In genomic region chr12:108826115-108826806, GRCh38 we compare ENCODE assay signal across 9 cellular contexts. TPM values are rescaled to one million over a fixed set of nuclear protein-coding genes. Genes with fewer than 3 reads are reported as not detected.
DNase-seq lines count a peak whose midpoint lies in the region; ATAC-seq and TF ChIP-seq lines count a peak whose summit lies in the region.
"Had no signal": no experiment of that assay in that cellular context is flagged by ENCODE, and none has a peak within 500 bp of the region (broad histone marks: within the 10 kb centered on the region; RNA-seq: fewer than 3 reads in every experiment).

No MANE protein-coding gene starts in this region.

- peak in 1 of 4 donors; percentile 13 for TF ChIP-seq POLR2A in esophagus squamous epithelium (IDR thresholded peaks at IDR 0.05)

- CTCF ChIA-PET in activated naive CD4-positive, alpha-beta T cell treated with anti-CD3 and anti-CD28 coated beads, Interleukin-2, amount 10 ng/mL, durations not matched to agents 7 days and 5 days (lab: Charles Lee): interaction anchor here (1.1 to 4.4 kb wide), 4 partner anchors 8 to 23 kb away, joined by 3 to 13 read pairs (median 6); no protein-coding TSS in a partner anchor
- CTCF ChIA-PET in MCF 10A (lab: Yijun Ruan, JAX): interaction anchor here (0.7 to 2.8 kb wide), 3 partner anchors 15 to 263 kb away, joined by 3 to 10 read pairs (median 3); no protein-coding TSS in a partner anchor

- 1 to 2% methylated on average over 14 to 16 of the region's 16 CpGs for WGBS in GM23248 (ENCODE audit: low coverage in 1 of 2, low lambda C conversion rate in 2 of 2, missing lambda C conversion rate in 2 of 2), 2 experiments
- 47 to 70% methylated on average over 11 of the region's 16 CpGs for WGBS in esophagus squamous epithelium, 2 donors

- peak overlapping the region; percentile 80 for H3K4me2 ChIP-seq in GM23248 (ENCODE audit: unreplicated experiment)

- no TSS peak for BruUV-seq in MCF 10A (replicated peaks; lab: Mats Ljungman, UMichigan)

- in situ Hi-C loops in GM23248 (cut with MboI): no loop called here

- POLR2A ChIA-PET in MCF 10A (lab: Yijun Ruan, JAX): interaction anchor here (1.0 to 3.7 kb wide), 3 partner anchors 9 to 31 kb away, joined by 3 to 23 read pairs (median 3); partner anchors contain the start of gene SSH1

- H3K27me3 ChIP-seq in GM23248 (replicated peaks; ENCODE audit: insufficient read depth) (no peaks in the 10 kb centered on the region), esophagus squamous epithelium (no peaks in the 10 kb centered on the region)

- H3K36me3 Mint-ChIP-seq in neural crest cell (ENCODE audit: low read depth) (peaks cover 6% of the 10 kb centered on the region), MCF 10A (ENCODE audit: insufficient read depth, unreplicated experiment) (peaks cover 46% of the 10 kb centered on the region)
- peaks cover 19% of the 10 kb centered on the region for H3K36me3 Mint-ChIP-seq in activated naive CD4-positive, alpha-beta T cell treated with anti-CD3 and anti-CD28 coated beads, Interleukin-2, amount 10 ng/mL, durations not matched to agents 7 days and 5 days

- peaks cover 40% of the 10 kb centered on the region for H3K36me3 ChIP-seq in GM23248 (ENCODE audit: low read depth)
- H3K36me3 ChIP-seq in esophagus squamous epithelium: peaks cover 4 to 59% (median 4%) of the 10 kb centered on the region in 3 donors

- DNase-seq in GM23248 (peak; percentile 97), SK-N-DZ (ENCODE audit: low spot score) (peak; percentile 93), esophagus squamous epithelium (lab: John Stamatoyannopoulos, UW) (no peak), neural crest cell (ENCODE audit: low read depth, low spot score) (no peak), MCF 10A (ENCODE audit: unreplicated experiment) (no peak)
- DNase-seq in activated naive CD4-positive, alpha-beta T cell treated with anti-CD3 and anti-CD28 coated beads, Interleukin-2, amount 10 ng/mL, durations not matched to agents 7 days and 5 days: no peak

- H2AFZ ChIP-seq in GM23248: no peak overlapping the region

- H3K4me1 Mint-ChIP-seq in neural crest cell (peaks cover 59% of the 10 kb centered on the region), MCF 10A (ENCODE audit: insufficient read depth, unreplicated experiment) (peaks cover 21% of the 10 kb centered on the region)
- H3K4me1 Mint-ChIP-seq in activated naive CD4-positive, alpha-beta T cell treated with anti-CD3 and anti-CD28 coated beads, Interleukin-2, amount 10 ng/mL, durations not matched to agents 7 days and 5 days: peaks cover 37% of the 10 kb centered on the region

- ATAC-seq in GM19023 (IDR thresholded peaks at IDR 0.05; ENCODE audit: unreplicated experiment) (no peak), GM18867 (IDR thresholded peaks at IDR 0.05; ENCODE audit: unreplicated experiment) (no peak)

- H4K20me1 ChIP-seq in GM23248 (ENCODE audit: insufficient read depth): no peaks in the 10 kb centered on the region

- H3K9me2 ChIP-seq in GM23248 (ENCODE audit: insufficient read depth): no peaks in the 10 kb centered on the region

- H3F3A ChIP-seq in GM23248 (ENCODE audit: insufficient read depth): peaks cover 97% of the 10 kb centered on the region

- H3K27ac Mint-ChIP-seq in neural crest cell (ENCODE audit: unreplicated experiment): peak overlapping the region; percentile 76
- no peak overlapping the region for H3K27ac Mint-ChIP-seq in activated naive CD4-positive, alpha-beta T cell treated with anti-CD3 and anti-CD28 coated beads, Interleukin-2, amount 10 ng/mL, durations not matched to agents 7 days and 5 days
- H3K27ac Mint-ChIP-seq in MCF 10A (ENCODE audit: low read depth, unreplicated experiment): no peak overlapping the region

- peak overlapping the region; percentile 95 for H3K9ac ChIP-seq in GM23248

- peak overlapping the region; percentile 61 for H3K4me3 ChIP-seq in GM23248
- H3K4me3 ChIP-seq in esophagus squamous epithelium: peak overlapping the region in 2 of 4 donors; percentile 15 to 42

- H3K27ac ChIP-seq in GM23248 (peak overlapping the region; percentile 100), esophagus squamous epithelium (peak overlapping the region; percentile 67 to 91 (median 84))

- H3K9me3 Mint-ChIP-seq in neural crest cell: no peaks in the 10 kb centered on the region
- no peaks in the 10 kb centered on the region for H3K9me3 Mint-ChIP-seq in activated naive CD4-positive, alpha-beta T cell treated with anti-CD3 and anti-CD28 coated beads, Interleukin-2, amount 10 ng/mL, durations not matched to agents 7 days and 5 days
- H3K9me3 Mint-ChIP-seq in MCF 10A (ENCODE audit: unreplicated experiment): no peaks in the 10 kb centered on the region

- H3K4me3 Mint-ChIP-seq in neural crest cell (peak overlapping the region; percentile 68), MCF 10A (ENCODE audit: unreplicated experiment) (no peak overlapping the region)
- H3K4me3 Mint-ChIP-seq in activated naive CD4-positive, alpha-beta T cell treated with anti-CD3 and anti-CD28 coated beads, Interleukin-2, amount 10 ng/mL, durations not matched to agents 7 days and 5 days: no peak overlapping the region

- H3K27me3 Mint-ChIP-seq in neural crest cell (ENCODE audit: low read depth) (no peaks in the 10 kb centered on the region), MCF 10A (ENCODE audit: insufficient read depth, unreplicated experiment) (no peaks in the 10 kb centered on the region)
- H3K27me3 Mint-ChIP-seq in activated naive CD4-positive, alpha-beta T cell treated with anti-CD3 and anti-CD28 coated beads, Interleukin-2, amount 10 ng/mL, durations not matched to agents 7 days and 5 days: no peaks in the 10 kb centered on the region

- peaks cover 92% of the 10 kb centered on the region for H3K79me2 ChIP-seq in GM23248 (ENCODE audit: insufficient read depth)

- H3K9me3 ChIP-seq in GM23248 (ENCODE audit: low read depth): no peaks in the 10 kb centered on the region
- H3K9me3 ChIP-seq in esophagus squamous epithelium: no peaks in the 10 kb centered on the region

- TF ChIP-seq CTCF in esophagus squamous epithelium (IDR thresholded peaks at IDR 0.05): no peak
- TF ChIP-seq CTCF in neural crest cell (conservative IDR thresholded peaks at IDR 0.05): no peak
- no peak for TF ChIP-seq CTCF in MCF 10A (IDR thresholded peaks at IDR 0.05; ENCODE audit: unreplicated experiment)

- intact Hi-C loops in esophagus squamous epithelium (cut with DNase I): no loop called here
- intact Hi-C loops in MCF 10A (cut with micrococcal nuclease): no loop called here

- H3K4me1 ChIP-seq in GM23248 (ENCODE audit: insufficient read depth) (peaks cover 87% of the 10 kb centered on the region), esophagus squamous epithelium (peaks cover 33 to 79% (median 68%) of the 10 kb centered on the region in 3 donors)

RNA-seq across cellular contexts. Expression of gene SSH1, which starts 31.1 kb away (rescaled TPM):
- 21.9 and 33.5 TPM in 2 replicates for total RNA-seq in GM23248 (2014; rRNA removed; shearing (Covaris generic))
- 44.0 and 49.0 TPM in 2 replicates for polyA plus RNA-seq in GM23248 (2016; fragmentation: Nextera tagmentation; extraction: Ambion mirVana)
- polyA plus RNA-seq in SK-N-DZ (2014; cell fraction: cytosol; rRNA removed): 3.6 and 3.7 TPM in 2 replicates
- 2.5 and 4.4 TPM in 2 replicates for polyA plus RNA-seq in SK-N-DZ (2014; cell fraction: nucleus; rRNA removed)
- total RNA-seq in esophagus squamous epithelium (10 to 100 TPM; 10.1 to 25.5 (median 12.6) TPM), neural crest cell (32.9 and 34.3 TPM in 2 replicates), MCF 10A (2022) (33.4 and 41.4 TPM in 2 replicates)

RNA-seq across cellular contexts. Expression of gene DAO, which starts 53.6 kb away (rescaled TPM):
- total RNA-seq in GM23248 (2014; rRNA removed; shearing (Covaris generic)): not detected in 2 replicates
- polyA plus RNA-seq in GM23248 (2016; fragmentation: Nextera tagmentation; extraction: Ambion mirVana): not detected in 2 replicates
- polyA plus RNA-seq in SK-N-DZ (2014; cell fraction: cytosol; rRNA removed): not detected in 2 replicates
- polyA plus RNA-seq in SK-N-DZ (2014; cell fraction: nucleus; rRNA removed): not detected in 2 replicates
- not detected for total RNA-seq in esophagus squamous epithelium
- not detected in 2 replicates for total RNA-seq in neural crest cell
- total RNA-seq in MCF 10A (2022): not detected in 2 replicates
- total RNA-seq: activated CD8-positive, alpha-beta memory T cell treated with anti-CD3 and anti-CD28 coated beads for 36 hours had no signal

Comparison
In these comparisons a context has a peak if more than half of its experiments do, and no peak if none do; other contexts are left out.
1. DNase-seq: peak in GM23248 (single experiment) and SK-N-DZ (single experiment); none in esophagus squamous epithelium (single experiment), neural crest cell (single experiment), activated naive CD4-positive, alpha-beta T cell treated with anti-CD3 and anti-CD28 coated beads, Interleukin-2, amount 10 ng/mL, durations not matched to agents 7 days and 5 days (single experiment) and MCF 10A (single experiment).